14 cellular contexts compared by ENCODE assay signal in genomic region chr19:16957151-16957662, GRCh38.
A peak's percentile ranks its signal among the peaks of the same experiment; 100 is the strongest.
DNase-seq lines count a peak whose midpoint lies in the region; ATAC-seq and TF ChIP-seq lines count a peak whose summit lies in the region.
"Had no signal": no experiment of that assay in that cellular context is flagged by ENCODE, and none has a peak within 500 bp of the region (broad histone marks: within the 10 kb centered on the region; RNA-seq: fewer than 3 reads in every experiment).

No MANE protein-coding gene starts in this region.

- no peak overlapping the region for H3K4me3 Mint-ChIP-seq in glutamatergic neuron (ENCODE audit: unreplicated experiment)

- H3K4me1 Mint-ChIP-seq in glutamatergic neuron (ENCODE audit: low read depth, unreplicated experiment): peaks cover 3% of the 10 kb centered on the region

- no peak overlapping the region for H3K4me3 ChIP-seq in skeletal muscle cell (ENCODE audit: low read depth, low read length)
- H3K4me3 ChIP-seq: A549, coronary artery, skin epidermis had no signal

- peak; percentile 50 for DNase-seq in NCI-H2107 treated with DMSO at 0.1 percent for 48 hours (lab: John Stamatoyannopoulos, UW; ENCODE audit: unreplicated experiment)
- DNase-seq in NCI-H2107 (lab: John Stamatoyannopoulos, UW): no peak
- DNase-seq in NCI-H69 (lab: John Stamatoyannopoulos, UW): peak; percentile 84
- DNase-seq in fibroblast of peridontal ligament (ENCODE audit: extremely low read depth): peak; percentile 83
- DNase-seq in skeletal muscle cell (ENCODE audit: low read depth): peak; percentile 5
- DNase-seq in glutamatergic neuron: no peak
- DNase-seq in dermis blood vessel endothelial cell: no peak
- DNase-seq: activated effector memory CD4-positive, alpha-beta T cell treated with anti-CD3 and anti-CD28 coated beads, Interleukin-2, amount 50 U/mL, for 16 hours; GDM1; NCI-H1694 had no signal

- peaks cover 2% of the 10 kb centered on the region for H3K27me3 Mint-ChIP-seq in glutamatergic neuron (ENCODE audit: unreplicated experiment)

- no peak overlapping the region for H3K27ac Mint-ChIP-seq in glutamatergic neuron (ENCODE audit: unreplicated experiment)

- no peaks in the 10 kb centered on the region for H3K36me3 Mint-ChIP-seq in glutamatergic neuron (ENCODE audit: unreplicated experiment)

- no peak for TF ChIP-seq CTCF in glutamatergic neuron (IDR thresholded peaks at IDR 0.05; ENCODE audit: partially characterized antibody, unreplicated experiment)

- ATAC-seq in HG03354 (IDR thresholded peaks at IDR 0.05; ENCODE audit: poor library complexity, severe bottlenecking, unreplicated experiment): no peak
- ATAC-seq: A549 had no signal

- H3K9me3 Mint-ChIP-seq in glutamatergic neuron (ENCODE audit: unreplicated experiment): peaks cover 2% of the 10 kb centered on the region

Comparison
In these comparisons a context has a peak if more than half of its experiments do, and no peak if none do; other contexts are left out.
1. DNase-seq: peak in NCI-H2107 treated with DMSO at 0.1 percent for 48 hours (single experiment), NCI-H69 (single experiment), fibroblast of peridontal ligament (single experiment) and skeletal muscle cell (single experiment); none in NCI-H2107 (single experiment), glutamatergic neuron (single experiment) and dermis blood vessel endothelial cell (single experiment).